In genomic region chr3:9600597-9600996, GRCh38 we compare ENCODE assay signal across 8 cellular contexts. TPM values are rescaled to one million over a fixed set of nuclear protein-coding genes. Genes with fewer than 3 reads are reported as not detected.
DNase-seq lines count a peak whose midpoint lies in the region; ATAC-seq, FAIRE-seq and TF ChIP-seq lines count a peak whose summit lies in the region.

No MANE protein-coding gene starts in this region.

- no peak for TF ChIP-seq POLR2A in H54 (IDR thresholded peaks at IDR 0.05; ENCODE audit: low read depth, low read length)

- H3K4me1 ChIP-seq in psoas muscle = no peaks in the 10 kb centered on the region

- TF ChIP-seq CTCF in GM20000 (IDR thresholded peaks at IDR 0.05; ENCODE audit: extremely low read depth, missing control alignments) = no peak
- no peak for TF ChIP-seq CTCF in psoas muscle (IDR thresholded peaks at IDR 0.05)

- intact Hi-C loops in psoas muscle (cut with DNase I) = no loop called here

- peak; percentile 22 for DNase-seq in HT-29 (ENCODE audit: low spot score)
- DNase-seq in SW480 (ENCODE audit: low spot score) = peak; percentile 43
- peak; percentile 2 for DNase-seq in glomerular visceral epithelial cell (ENCODE audit: extremely low spot score)
- DNase-seq in stimulated activated CD4-positive, alpha-beta T cell treated with anti-CD3 and anti-CD28 coated beads, Interleukin-4, amount 100 ng/mL, for 1 hour = peak; percentile 20
- DNase-seq in GM20000 (ENCODE audit: low spot score) = no peak
- DNase-seq in GDM1 (lab: John Stamatoyannopoulos, UW) = no peak
- DNase-seq in psoas muscle = no peak
- no peak for DNase-seq in H54 (ENCODE audit: insufficient read length, low spot score)

- no peak for ATAC-seq in psoas muscle

- no peak overlapping the region for H3K27ac ChIP-seq in psoas muscle

- no peak overlapping the region for H3K4me3 ChIP-seq in psoas muscle

- no peak for FAIRE-seq in H54 (lab: Jason Lieb, UNC)

- no peaks in the 10 kb centered on the region for H3K36me3 ChIP-seq in psoas muscle (ENCODE audit: insufficient read depth in 1 of 2, low read depth in 1 of 2)

- H3K27me3 ChIP-seq in psoas muscle (ENCODE audit: insufficient read depth in 3 of 3, low read length in 2 of 3) = peaks cover 0 to 24% (median 11%) of the 10 kb centered on the region in 3 donors

- 1 to 4% (median 3%) methylated on average over 41 to 42 of the region's 42 CpGs for whole genome bisulfite sequencing in psoas muscle, 3 donors

- H3K9me3 ChIP-seq in psoas muscle = peaks cover 4% of the 10 kb centered on the region

RNA-seq across cellular contexts. Expression of gene LHFPL4, which starts 47.0 kb away (rescaled TPM):
- not detected in 2 replicates for total RNA-seq in HT-29 (2014; rRNA removed; shearing (Covaris generic))
- total RNA-seq in psoas muscle = not detected
- under 1 TPM in 1 of 3 donors, not detected in 2; 0.01 TPM for polyA plus RNA-seq in psoas muscle

RNA-seq across cellular contexts. Expression of gene MTMR14, which starts 48.7 kb away (rescaled TPM):
- total RNA-seq in HT-29 (2014; rRNA removed; shearing (Covaris generic)) = 25.5 and 27.4 TPM in 2 replicates
- 10 to 100 TPM; 29.7 to 67.2 (median 37.4) TPM for total RNA-seq in psoas muscle
- 10 to 100 TPM; 31.2 to 57.5 (median 38.7) TPM for polyA plus RNA-seq in psoas muscle

Comparison
In these comparisons a context has a peak if more than half of its experiments do, and no peak if none do; other contexts are left out.
1. DNase-seq: peak in HT-29 (single experiment), SW480 (single experiment), glomerular visceral epithelial cell (single experiment) and stimulated activated CD4-positive, alpha-beta T cell treated with anti-CD3 and anti-CD28 coated beads, Interleukin-4, amount 100 ng/mL, for 1 hour (single experiment); none in GM20000 (single experiment), GDM1 (single experiment), psoas muscle (0 of 2) and H54 (single experiment).